ENCODE assay signal across 8 cellular contexts in the genomic region with DNA sequence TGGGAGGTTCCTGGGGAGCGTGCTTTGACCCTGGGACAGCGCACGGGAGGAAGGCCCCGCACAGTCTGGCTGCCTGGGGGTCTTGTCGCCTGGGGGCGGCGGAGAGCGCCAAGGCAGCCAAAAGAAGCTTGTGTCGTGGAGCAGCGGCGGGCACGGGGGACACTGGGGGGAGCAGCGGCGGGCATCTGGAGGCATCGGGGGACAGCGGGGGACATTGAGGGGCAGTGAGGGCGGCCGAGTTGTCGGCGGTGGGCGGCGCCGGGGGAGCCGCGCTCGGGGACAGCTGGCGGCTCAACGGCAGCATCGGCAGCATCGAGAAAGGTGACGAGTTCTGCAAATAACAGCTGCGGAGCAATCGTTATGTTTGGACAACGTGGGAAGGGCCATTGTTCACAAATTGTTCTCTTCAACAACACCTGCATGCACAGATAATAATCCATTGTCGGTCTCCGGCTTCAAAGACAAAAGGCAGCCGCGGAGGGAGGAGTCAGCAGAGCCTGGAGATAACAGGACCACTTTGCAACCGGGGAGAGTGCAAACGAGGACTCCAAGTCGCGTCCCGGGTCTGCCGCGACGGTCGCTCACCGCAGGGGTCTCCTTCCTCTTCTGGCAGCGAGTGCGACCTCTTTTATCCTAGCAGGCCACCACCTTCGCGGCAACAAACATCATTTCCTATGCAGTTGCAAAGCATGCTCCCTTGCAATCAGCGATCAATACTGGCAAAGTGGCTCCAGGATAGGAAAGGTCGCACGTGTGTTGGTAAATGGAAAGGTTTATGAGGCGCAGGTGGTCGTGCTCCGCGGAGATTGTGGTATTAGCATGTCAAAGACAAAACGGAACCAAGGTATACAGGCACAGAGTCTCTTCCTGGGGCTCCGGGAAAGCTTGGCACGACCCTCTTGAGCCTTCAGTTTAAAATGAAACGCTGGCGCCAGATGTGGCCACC.
DNase-seq lines count a peak whose midpoint lies in the region; ATAC-seq and TF ChIP-seq lines count a peak whose summit lies in the region.

No MANE protein-coding gene starts in this region.

- H3F3A ChIP-seq in MM.1S (ENCODE audit: insufficient read depth, low read length) (no peaks in the 10 kb centered on the region), neural cell (ENCODE audit: insufficient read depth, low read length, poor library complexity, severe bottlenecking) (no peaks in the 10 kb centered on the region)

- H2AFZ ChIP-seq in MM.1S (ENCODE audit: low read length) (peak overlapping the region; percentile 60), neural cell (ENCODE audit: low read depth, low read length) (peak overlapping the region; percentile 62)

- H3K36me3 ChIP-seq in BLaER1: no peaks in the 10 kb centered on the region
- no peaks in the 10 kb centered on the region for H3K36me3 ChIP-seq in MM.1S (replicated peaks; ENCODE audit: insufficient read depth, low read length)
- no peaks in the 10 kb centered on the region for H3K36me3 ChIP-seq in esophagus (ENCODE audit: control insufficient read depth in 2 of 2, insufficient read depth in 2 of 2, low read length in 1 of 2)
- no peaks in the 10 kb centered on the region for H3K36me3 ChIP-seq in neural cell (ENCODE audit: insufficient read depth, low read length)

- H3K9me3 ChIP-seq in BLaER1 (no peaks in the 10 kb centered on the region; the same call in 1 of the 2 replicates), MM.1S (replicated peaks; ENCODE audit: insufficient read depth, low read length) (no peaks in the 10 kb centered on the region), esophagus (ENCODE audit: control insufficient read depth in 2 of 2, insufficient read depth in 1 of 2, low read depth in 1 of 2, low read length in 1 of 2) (no peaks in the 10 kb centered on the region), neural cell (ENCODE audit: low read length) (no peaks in the 10 kb centered on the region)

- no peak for ATAC-seq in GM18907 (IDR thresholded peaks at IDR 0.05; ENCODE audit: unreplicated experiment)

- H3K9ac ChIP-seq in BLaER1 (no peak overlapping the region), MM.1S (ENCODE audit: low read length) (no peak overlapping the region; the same call in 1 of the 2 replicates), neural cell (ENCODE audit: low read length) (peak overlapping the region; percentile 59)

- H3K9me2 ChIP-seq in MM.1S (replicated peaks; ENCODE audit: insufficient read depth, low read length) (no peaks in the 10 kb centered on the region), neural cell (ENCODE audit: insufficient read depth, low read length) (no peaks in the 10 kb centered on the region)

- H3K79me2 ChIP-seq in MM.1S (ENCODE audit: low read length): no peaks in the 10 kb centered on the region
- H3K79me2 ChIP-seq in neural cell (replicated peaks; ENCODE audit: insufficient read depth, low read length): no peaks in the 10 kb centered on the region

- DNase-seq in MM.1S (no peak), NCI-H1048 (lab: John Stamatoyannopoulos, UW) (no peak), SKM-1 (lab: John Stamatoyannopoulos, UW; ENCODE audit: unreplicated experiment) (no peak)
- peak; percentile 23 to 27 for DNase-seq in activated CD4-positive, alpha-beta T cell treated with anti-CD3 and anti-CD28 coated beads, Interleukin-2, amount 50 U/mL, for 48 hours

- H3K4me3 ChIP-seq in BLaER1 (peak overlapping the region; percentile 52), MM.1S (ENCODE audit: low read length) (peak overlapping the region; percentile 57), esophagus (ENCODE audit: low read depth in 1 of 2, low read length in 2 of 2) (peak overlapping the region; percentile 30 to 39), neural cell (ENCODE audit: low read length) (peak overlapping the region; percentile 66)

- no peak for TF ChIP-seq EP300 in neural cell (conservative IDR thresholded peaks at IDR 0.05; ENCODE audit: poor library complexity, severe bottlenecking)

- WGBS in esophagus, 2 donors: 7 to 9% methylated on average over 58 to 64 of the region's 64 CpGs

- H4K20me1 ChIP-seq in BLaER1: no peaks in the 10 kb centered on the region
- no peaks in the 10 kb centered on the region for H4K20me1 ChIP-seq in MM.1S (ENCODE audit: insufficient read depth, low read length)
- H4K20me1 ChIP-seq in neural cell (ENCODE audit: insufficient read depth): no peaks in the 10 kb centered on the region

- TF ChIP-seq RAD21 in neural cell (conservative IDR thresholded peaks at IDR 0.05): no peak

- peak overlapping the region; percentile 76 for H3K4me2 ChIP-seq in BLaER1
- H3K4me2 ChIP-seq in MM.1S (ENCODE audit: low read depth, low read length): peak overlapping the region; percentile 69
- peak overlapping the region; percentile 66 for H3K4me2 ChIP-seq in neural cell (ENCODE audit: low read length)

- H3K27me3 ChIP-seq in BLaER1: peaks cover 45% of the 10 kb centered on the region
- H3K27me3 ChIP-seq in MM.1S (replicated peaks; ENCODE audit: insufficient read depth, low read length): 0 out of 2 replicates have a peak, but pooled peaks cover 10% of the 10 kb centered on the region
- H3K27me3 ChIP-seq in esophagus (ENCODE audit: control insufficient read depth in 1 of 2, insufficient read depth in 2 of 2, low read length in 2 of 2): no peaks in the 10 kb centered on the region
- peaks cover 14% of the 10 kb centered on the region for H3K27me3 ChIP-seq in neural cell (ENCODE audit: insufficient read depth, low read depth, low read length)

- peaks cover 10% of the 10 kb centered on the region for H3K4me1 ChIP-seq in BLaER1
- no peaks in the 10 kb centered on the region for H3K4me1 ChIP-seq in MM.1S (ENCODE audit: low read length)
- H3K4me1 ChIP-seq in esophagus (ENCODE audit: control insufficient read depth in 2 of 2, insufficient read depth in 2 of 2, low read length in 1 of 2): peaks cover 0 to 19% of the 10 kb centered on the region in 2 donors

- no peak overlapping the region for H3K27ac ChIP-seq in BLaER1
- H3K27ac ChIP-seq in MM.1S (ENCODE audit: low read length): no peak overlapping the region
- no peak overlapping the region for H3K27ac ChIP-seq in esophagus (ENCODE audit: low read depth in 2 of 2, low read length in 1 of 2)
- peak overlapping the region; percentile 4 for H3K27ac ChIP-seq in neural cell (ENCODE audit: low read length)

- TF ChIP-seq CTCF in MM.1S (IDR thresholded peaks at IDR 0.05; ENCODE audit: low read length) (no peak), neural cell (IDR thresholded peaks at IDR 0.05; ENCODE audit: poor library complexity, severe bottlenecking) (peak; percentile 50)

TF ChIP-seq in neural cell, 6 proteins besides CTCF, POLR2A, EP300 and RAD21:
- TF ChIP-seq POLR2AphosphoS5 (IDR thresholded peaks at IDR 0.05) (peak; percentile 53), MXI1 (conservative IDR thresholded peaks at IDR 0.05; ENCODE audit: poor library complexity, severe bottlenecking) (peak; percentile 81), REST (IDR thresholded peaks at IDR 0.05; ENCODE audit: borderline replicate concordance) (no peak), EZH2 (IDR thresholded peaks at IDR 0.05; ENCODE audit: borderline replicate concordance, insufficient read depth, low read length, poor library complexity, severe bottlenecking) (no peak), SMC3 (conservative IDR thresholded peaks at IDR 0.05; ENCODE audit: poor library complexity) (peak; percentile 6), TAF1 (IDR thresholded peaks at IDR 0.05; ENCODE audit: low read depth) (peak; percentile 39)
TF ChIP-seq in neural cell: peak in this region for 4.

Comparison
In these comparisons a context has a peak if more than half of its experiments do, and no peak if none do; other contexts are left out.
1. DNase-seq: peak in activated CD4-positive, alpha-beta T cell treated with anti-CD3 and anti-CD28 coated beads, Interleukin-2, amount 50 U/mL, for 48 hours (2 of 2); none in MM.1S (single experiment), NCI-H1048 (single experiment) and SKM-1 (single experiment).
2. Peak in every context shown above with its lines, with median percentiles within 50 percentile points of each other: H3K4me2 ChIP-seq and H3K4me3 ChIP-seq.